10 cellular contexts compared by ENCODE assay signal in the genomic region with DNA sequence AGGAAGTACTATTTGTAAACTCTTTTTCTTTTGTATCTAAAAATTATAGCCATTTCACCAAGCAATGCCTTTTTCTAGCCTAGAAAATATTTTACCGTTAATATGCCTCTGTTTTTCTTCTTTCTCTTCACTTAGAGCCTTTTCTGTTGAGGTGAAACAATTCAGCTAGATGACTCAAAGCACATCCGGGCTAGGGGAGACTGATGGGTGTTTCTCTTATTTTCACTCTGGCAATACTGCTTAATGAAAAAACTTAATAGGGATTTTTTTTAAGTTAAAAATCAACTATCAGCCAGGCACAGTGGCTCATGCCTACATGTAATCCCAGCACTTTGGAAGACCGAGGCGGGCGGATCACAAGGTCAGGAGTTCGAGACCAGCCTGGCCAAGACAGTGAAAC.
DNase-seq lines count a peak whose midpoint lies in the region; ATAC-seq, FAIRE-seq and TF ChIP-seq lines count a peak whose summit lies in the region.
"Had no signal": no experiment of that assay in that cellular context is flagged by ENCODE, and none has a peak within 500 bp of the region (broad histone marks: within the 10 kb centered on the region; RNA-seq: fewer than 3 reads in every experiment).

No MANE protein-coding gene starts in this region.

- H3K4me1 ChIP-seq in Loucy (ENCODE audit: insufficient read depth, low read length, poor library complexity, severe bottlenecking) = peaks cover 31% of the 10 kb centered on the region

- TF ChIP-seq CTCF in GM10266 (IDR thresholded peaks at IDR 0.05; ENCODE audit: control insufficient read depth, insufficient read depth, low read depth, missing control alignments) = no peak
- TF ChIP-seq CTCF in Loucy (conservative IDR thresholded peaks at IDR 0.05; ENCODE audit: low read length) = no peak
- TF ChIP-seq CTCF in natural killer cell (IDR thresholded peaks at IDR 0.05) = no peak

- peaks cover 15% of the 10 kb centered on the region for H3K36me3 Mint-ChIP-seq in activated T-helper 1 cell treated with anti-CD3 and anti-CD28 coated beads, Interleukin-12 subunit alpha, Interleukin-12 subunit beta, Interleukin-2, Interleukin-4 antibody, amounts not matched to agents 30 ng/mL and 10 ng/mL and 1 ng/mL, durations not matched to agents 14 hours and 24 hours and 36 hours (ENCODE audit: low read depth)
- no peaks in the 10 kb centered on the region for H3K36me3 Mint-ChIP-seq in natural killer cell

- peak overlapping the region; percentile 79 for H3K4me3 ChIP-seq in Loucy (ENCODE audit: low read length, poor library complexity, severe bottlenecking)
- H3K4me3 ChIP-seq: GM23338 had no signal

- H3K9me3 Mint-ChIP-seq in activated T-helper 1 cell treated with anti-CD3 and anti-CD28 coated beads, Interleukin-12 subunit alpha, Interleukin-12 subunit beta, Interleukin-2, Interleukin-4 antibody, amounts not matched to agents 30 ng/mL and 10 ng/mL and 1 ng/mL, durations not matched to agents 14 hours and 24 hours and 36 hours = no peaks in the 10 kb centered on the region
- H3K9me3 Mint-ChIP-seq in natural killer cell = no peaks in the 10 kb centered on the region
- H3K9me3 Mint-ChIP-seq: GM23338 had no signal

- peaks cover 26% of the 10 kb centered on the region for H4K20me1 ChIP-seq in Loucy (ENCODE audit: insufficient read depth, low read length, poor library complexity, severe bottlenecking)

- H3F3A ChIP-seq in Loucy (ENCODE audit: low read depth) = peaks cover 11% of the 10 kb centered on the region

- H3K4me2 ChIP-seq in Loucy (ENCODE audit: low read depth, low read length, poor library complexity, severe bottlenecking) = peak overlapping the region; percentile 97
- H3K4me2 ChIP-seq: GM23338 had no signal

- H3K27me3 Mint-ChIP-seq in activated T-helper 1 cell treated with anti-CD3 and anti-CD28 coated beads, Interleukin-12 subunit alpha, Interleukin-12 subunit beta, Interleukin-2, Interleukin-4 antibody, amounts not matched to agents 30 ng/mL and 10 ng/mL and 1 ng/mL, durations not matched to agents 14 hours and 24 hours and 36 hours (ENCODE audit: insufficient read depth) = no peaks in the 10 kb centered on the region
- no peaks in the 10 kb centered on the region for H3K27me3 Mint-ChIP-seq in natural killer cell (ENCODE audit: low read depth in 2 of 2)

- H3K9me2 ChIP-seq in Loucy (replicated peaks; ENCODE audit: low read depth, low read length) = no peaks in the 10 kb centered on the region

- H3K27ac Mint-ChIP-seq in activated T-helper 1 cell treated with anti-CD3 and anti-CD28 coated beads, Interleukin-12 subunit alpha, Interleukin-12 subunit beta, Interleukin-2, Interleukin-4 antibody, amounts not matched to agents 30 ng/mL and 10 ng/mL and 1 ng/mL, durations not matched to agents 14 hours and 24 hours and 36 hours = peak overlapping the region; percentile 99
- H3K27ac Mint-ChIP-seq in natural killer cell = peak overlapping the region; percentile 89 to 94

- no peaks in the 10 kb centered on the region for H3K9me3 ChIP-seq in Loucy (ENCODE audit: insufficient read depth, low read depth, low read length)

- peaks cover 47% of the 10 kb centered on the region for H3K79me2 ChIP-seq in Loucy (ENCODE audit: insufficient read depth, low read length)

- H2AFZ ChIP-seq in Loucy (ENCODE audit: low read length) = peak overlapping the region; percentile 79
- H2AFZ ChIP-seq: GM23338 had no signal

- no peaks in the 10 kb centered on the region for H3K27me3 ChIP-seq in Loucy (ENCODE audit: insufficient read depth, low read length, poor library complexity, severe bottlenecking)

- peaks cover 50% of the 10 kb centered on the region for H3K4me1 Mint-ChIP-seq in activated T-helper 1 cell treated with anti-CD3 and anti-CD28 coated beads, Interleukin-12 subunit alpha, Interleukin-12 subunit beta, Interleukin-2, Interleukin-4 antibody, amounts not matched to agents 30 ng/mL and 10 ng/mL and 1 ng/mL, durations not matched to agents 14 hours and 24 hours and 36 hours (ENCODE audit: low read depth)
- peaks cover 47 to 54% of the 10 kb centered on the region in 2 donors for H3K4me1 Mint-ChIP-seq in natural killer cell

- FAIRE-seq in frontal cortex (lab: Jason Lieb, UNC) = no peak

- ATAC-seq in natural killer cell (peak; percentile 72 to 79 (median 78)), GM21381 (IDR thresholded peaks at IDR 0.05; ENCODE audit: unreplicated experiment) (no peak)
- ATAC-seq: GM23338 had no signal

- DNase-seq in GM10266 (ENCODE audit: extremely low spot score) (peak; percentile 32), natural killer cell (no peak), frontal cortex (ENCODE audit: low spot score in 2 of 2) (no peak), globus pallidus (ENCODE audit: low spot score) (no peak)
- no peak for DNase-seq in activated T-helper 1 cell treated with anti-CD3 and anti-CD28 coated beads, Interleukin-12 subunit alpha, Interleukin-12 subunit beta, Interleukin-2, Interleukin-4 antibody, amounts not matched to agents 30 ng/mL and 10 ng/mL and 1 ng/mL, durations not matched to agents 14 hours and 24 hours and 36 hours (ENCODE audit: low spot score)
- no peak for DNase-seq in effector CD8-positive, alpha-beta T cell (lab: John Stamatoyannopoulos, UW)
- DNase-seq: mesenchymal stem cell had no signal

- peaks cover 5% of the 10 kb centered on the region; the same call in 1 of the 2 replicates for H3K36me3 ChIP-seq in Loucy (ENCODE audit: insufficient read depth, low read length)

- peak overlapping the region; percentile 83 for H3K9ac ChIP-seq in Loucy (ENCODE audit: low read depth, low read length, poor library complexity, severe bottlenecking)

- intact Hi-C loops in activated T-helper 1 cell treated with anti-CD3 and anti-CD28 coated beads, Interleukin-12 subunit alpha, Interleukin-12 subunit beta, Interleukin-2, Interleukin-4 antibody, amounts not matched to agents 30 ng/mL and 10 ng/mL and 1 ng/mL, durations not matched to agents 14 hours and 24 hours and 36 hours (cut with micrococcal nuclease) = loop anchor here (1.0 to 10.0 kb wide), 5 partner anchors 15 to 1139 kb away; no protein-coding TSS in a partner anchor
- intact Hi-C loops in natural killer cell (cut with micrococcal nuclease) = loop anchor here (2.0 kb wide), 2 partner anchors 19 to 23 kb away; no protein-coding TSS in a partner anchor

- H3K4me3 Mint-ChIP-seq in activated T-helper 1 cell treated with anti-CD3 and anti-CD28 coated beads, Interleukin-12 subunit alpha, Interleukin-12 subunit beta, Interleukin-2, Interleukin-4 antibody, amounts not matched to agents 30 ng/mL and 10 ng/mL and 1 ng/mL, durations not matched to agents 14 hours and 24 hours and 36 hours = peak overlapping the region; percentile 93
- H3K4me3 Mint-ChIP-seq in natural killer cell = peak overlapping the region; percentile 91
- H3K4me3 Mint-ChIP-seq: GM23338 had no signal
